2 cellular contexts compared by ENCODE assay signal in genomic region chr22:31085493-31085824, GRCh38.
TF ChIP-seq lines count a peak whose summit lies in the region.

No MANE protein-coding gene starts in this region.

TF ChIP-seq in liver, 16 proteins besides CTCF, POLR2A, EP300 and RAD21:
- TF ChIP-seq REST (IDR thresholded peaks at IDR 0.05) (no peak), YY1 (IDR thresholded peaks at IDR 0.05) (no peak), HNF4A (conservative IDR thresholded peaks at IDR 0.05) (no peak), RXRA (IDR thresholded peaks at IDR 0.05) (no peak), GABPA (IDR thresholded peaks at IDR 0.05 in 1 of 2, conservative IDR thresholded peaks at IDR 0.05 in 1 of 2) (no peak), FOXA2 (IDR thresholded peaks at IDR 0.05) (no peak), SP1 (IDR thresholded peaks at IDR 0.05) (no peak), ZBTB33 (IDR thresholded peaks at IDR 0.05) (no peak), NR2F2 (IDR thresholded peaks at IDR 0.05) (no peak), TAF1 (conservative IDR thresholded peaks at IDR 0.05) (no peak), EGR1 (IDR thresholded peaks at IDR 0.05; ENCODE audit: low read depth in 2 of 2) (no peak), FOXA1 (IDR thresholded peaks at IDR 0.05) (no peak), JUND (IDR thresholded peaks at IDR 0.05) (no peak), ATF3 (IDR thresholded peaks at IDR 0.05) (no peak), HNF4G (IDR thresholded peaks at IDR 0.05) (no peak)
- TF ChIP-seq, protein P1, sequence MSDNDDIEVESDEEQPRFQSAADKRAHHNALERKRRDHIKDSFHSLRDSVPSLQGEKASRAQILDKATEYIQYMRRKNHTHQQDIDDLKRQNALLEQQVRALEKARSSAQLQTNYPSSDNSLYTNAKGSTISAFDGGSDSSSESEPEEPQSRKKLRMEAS (IDR thresholded peaks at IDR 0.05): no peak

TF ChIP-seq in HepG2, 621 proteins besides CTCF, POLR2A, EP300 and RAD21:
- no peak for TF ChIP-seq E2F5 (CRISPR knock-in tag; conservative IDR thresholded peaks at IDR 0.05)
- no peak for TF ChIP-seq ZNF3 (CRISPR knock-in tag; IDR thresholded peaks at IDR 0.05)
- no peak for TF ChIP-seq STAT5B (CRISPR knock-in tag; IDR thresholded peaks at IDR 0.05)
- TF ChIP-seq TEAD3 (CRISPR knock-in tag; optimal IDR thresholded peaks at IDR 0.05; ENCODE audit: borderline replicate concordance): no peak
- no peak for TF ChIP-seq ZBTB20 (CRISPR knock-in tag; IDR thresholded peaks at IDR 0.05; ENCODE audit: borderline replicate concordance, low read depth)
- no peak for TF ChIP-seq RFX5 (IDR thresholded peaks at IDR 0.05; ENCODE audit: low read depth, low read length)
- TF ChIP-seq LBX2 (CRISPR knock-in tag; IDR thresholded peaks at IDR 0.05; ENCODE audit: borderline replicate concordance): no peak
- no peak for TF ChIP-seq FOXO1 (CRISPR knock-in tag; IDR thresholded peaks at IDR 0.05)
- no peak for TF ChIP-seq ZNF550 (CRISPR knock-in tag; IDR thresholded peaks at IDR 0.05; ENCODE audit: borderline replicate concordance)
- TF ChIP-seq HMGA1 (CRISPR knock-in tag; conservative IDR thresholded peaks at IDR 0.05): no peak
- TF ChIP-seq U2AF1 (optimal IDR thresholded peaks at IDR 0.05; ENCODE audit: low read depth, low read length): no peak
- TF ChIP-seq FOXM1 (CRISPR knock-in tag; IDR thresholded peaks at IDR 0.05): no peak
- TF ChIP-seq ZNF800 (CRISPR knock-in tag; IDR thresholded peaks at IDR 0.05): no peak
- TF ChIP-seq POGZ (CRISPR knock-in tag; IDR thresholded peaks at IDR 0.05): no peak
- TF ChIP-seq FOXK1 (CRISPR knock-in tag; IDR thresholded peaks at IDR 0.05; ENCODE audit: borderline replicate concordance, low read depth): no peak
- TF ChIP-seq ZNF562 (CRISPR knock-in tag; IDR thresholded peaks at IDR 0.05; ENCODE audit: borderline replicate concordance): no peak
- TF ChIP-seq, protein P2, sequence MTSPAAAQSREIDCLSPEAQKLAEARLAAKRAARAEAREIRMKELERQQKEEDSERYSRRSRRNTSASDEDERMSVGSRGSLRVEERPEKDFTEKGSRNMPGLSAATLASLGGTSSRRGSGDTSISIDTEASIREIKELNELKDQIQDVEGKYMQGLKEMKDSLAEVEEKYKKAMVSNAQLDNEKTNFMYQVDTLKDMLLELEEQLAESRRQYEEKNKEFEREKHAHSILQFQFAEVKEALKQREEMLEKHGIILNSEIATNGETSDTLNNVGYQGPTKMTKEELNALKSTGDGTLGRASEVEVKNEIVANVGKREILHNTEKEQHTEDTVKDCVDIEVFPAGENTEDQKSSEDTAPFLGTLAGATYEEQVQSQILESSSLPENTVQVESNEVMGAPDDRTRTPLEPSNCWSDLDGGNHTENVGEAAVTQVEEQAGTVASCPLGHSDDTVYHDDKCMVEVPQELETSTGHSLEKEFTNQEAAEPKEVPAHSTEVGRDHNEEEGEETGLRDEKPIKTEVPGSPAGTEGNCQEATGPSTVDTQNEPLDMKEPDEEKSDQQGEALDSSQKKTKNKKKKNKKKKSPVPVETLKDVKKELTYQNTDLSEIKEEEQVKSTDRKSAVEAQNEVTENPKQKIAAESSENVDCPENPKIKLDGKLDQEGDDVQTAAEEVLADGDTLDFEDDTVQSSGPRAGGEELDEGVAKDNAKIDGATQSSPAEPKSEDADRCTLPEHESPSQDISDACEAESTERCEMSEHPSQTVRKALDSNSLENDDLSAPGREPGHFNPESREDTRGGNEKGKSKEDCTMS (CRISPR knock-in tag; conservative IDR thresholded peaks at IDR 0.05): no peak
